ENCODE assay signal across 2 cellular contexts in genomic region chr12:108690191-108690518, GRCh38.
TF ChIP-seq lines count a peak whose summit lies in the region.

No MANE protein-coding gene starts in this region.

TF ChIP-seq in A549, 52 proteins besides CTCF, POLR2A, EP300 and RAD21 (continued from another document):
- 0 out of 2 replicates have a peak, but pooled peaks have one; percentile 0 for TF ChIP-seq MAX (IDR thresholded peaks at IDR 0.05)

TF ChIP-seq in IMR-90, 13 proteins besides CTCF, POLR2A, EP300 and RAD21 (continued from another document):
- no peak for TF ChIP-seq MAFK (IDR thresholded peaks at IDR 0.05; ENCODE audit: low read depth, low read length)
